In genomic region chr12:24948452-24948815, GRCh38 we compare ENCODE assay signal across 7 cellular contexts. TPM values are rescaled to one million over a fixed set of nuclear protein-coding genes. Genes with fewer than 3 reads are reported as not detected.
DNase-seq lines count a peak whose midpoint lies in the region; ATAC-seq and TF ChIP-seq lines count a peak whose summit lies in the region.

No MANE protein-coding gene starts in this region.

- peaks cover 25% of the 10 kb centered on the region for H3K4me1 Mint-ChIP-seq in T-helper 17 cell
- H3K4me1 Mint-ChIP-seq in naive thymus-derived CD4-positive, alpha-beta T cell, result peaks cover 13 to 59% (median 27%) of the 10 kb centered on the region in 7 donors

- TF ChIP-seq POLR2A in uterus (IDR thresholded peaks at IDR 0.05), result no peak

- peaks cover 9% of the 10 kb centered on the region for H3K36me3 Mint-ChIP-seq in T-helper 17 cell (ENCODE audit: low read depth)
- peaks cover 0 to 8% (median 0%) of the 10 kb centered on the region in 5 donors for H3K36me3 Mint-ChIP-seq in naive thymus-derived CD4-positive, alpha-beta T cell

- H3K27ac ChIP-seq in naive thymus-derived CD4-positive, alpha-beta T cell (ENCODE audit: low read depth, low read length), result no peak overlapping the region
- H3K27ac ChIP-seq in uterus, result peak overlapping the region; percentile 46 to 51

- CTCF ChIA-PET in naive thymus-derived CD4-positive, alpha-beta T cell (lab: Charles Lee), result no interaction called here

- no peak overlapping the region for H3K27ac Mint-ChIP-seq in T-helper 17 cell
- H3K27ac Mint-ChIP-seq in naive thymus-derived CD4-positive, alpha-beta T cell, result peak overlapping the region in 4 of 9 donors; percentile 43 to 86 (median 72)

- H3K36me3 ChIP-seq in naive thymus-derived CD4-positive, alpha-beta T cell (ENCODE audit: control insufficient read depth in 2 of 3, insufficient read depth in 3 of 3, low read length in 3 of 3), result no peaks in the 10 kb centered on the region
- H3K36me3 ChIP-seq in uterus, result no peaks in the 10 kb centered on the region

- no peak for DNase-seq in T-helper 17 cell
- peak in 4 of 9 donors; percentile 3 to 57 (median 14) for DNase-seq in naive thymus-derived CD4-positive, alpha-beta T cell
- peak in 1 of 2 donors; percentile 19 for DNase-seq in uterus
- no peak for DNase-seq in SHP77 treated with DMSO at 0.1 percent for 48 hours (lab: John Stamatoyannopoulos, UW)

- intact Hi-C loops in naive thymus-derived CD4-positive, alpha-beta T cell (cut with micrococcal nuclease), result loop anchor here in 1 of 2 donors (1.0 kb wide), 1 partner anchor 109 kb away; no protein-coding TSS in a partner anchor
- intact Hi-C loops in uterus (cut with DNase I; ENCODE audit: low total_unique reads), result no loop called here

- H3K9me3 ChIP-seq in T-helper 17 cell (ENCODE audit: control insufficient read depth, low read length, poor library complexity, severe bottlenecking) (no peaks in the 10 kb centered on the region), uterus (no peaks in the 10 kb centered on the region)
- no peaks in the 10 kb centered on the region for H3K9me3 ChIP-seq in naive thymus-derived CD4-positive, alpha-beta T cell (ENCODE audit: control insufficient read depth in 2 of 3, low read length in 3 of 3)

- peak overlapping the region; percentile 51 for H3K4me3 ChIP-seq in naive thymus-derived CD4-positive, alpha-beta T cell (ENCODE audit: low read length)
- peak overlapping the region; percentile 55 to 63 for H3K4me3 ChIP-seq in uterus

- ATAC-seq in GM18867 (IDR thresholded peaks at IDR 0.05; ENCODE audit: unreplicated experiment) (peak; percentile 27), HG03095 (IDR thresholded peaks at IDR 0.05; ENCODE audit: unreplicated experiment) (peak; percentile 34), T-helper 17 cell (peak; percentile 33), esophagus mucosa (peak; percentile 22)
- ATAC-seq in naive thymus-derived CD4-positive, alpha-beta T cell, result peak; percentile 40

- peaks cover 8 to 14% of the 10 kb centered on the region in 2 donors for H3K4me1 ChIP-seq in naive thymus-derived CD4-positive, alpha-beta T cell (ENCODE audit: control insufficient read depth in 2 of 2, insufficient read depth in 2 of 2, low read length in 2 of 2)
- no peaks in the 10 kb centered on the region for H3K4me1 ChIP-seq in uterus

- POLR2A ChIA-PET in naive thymus-derived CD4-positive, alpha-beta T cell (lab: Charles Lee), result no interaction called here

- H3K9me3 Mint-ChIP-seq in naive thymus-derived CD4-positive, alpha-beta T cell, result peaks cover 0 to 4% (median 0%) of the 10 kb centered on the region in 11 donors

- H3K4me3 Mint-ChIP-seq in T-helper 17 cell, result peak overlapping the region; percentile 90
- H3K4me3 Mint-ChIP-seq in naive thymus-derived CD4-positive, alpha-beta T cell, result peak overlapping the region; percentile 82 to 94 (median 88)

- peaks cover 0 to 8% of the 10 kb centered on the region in 2 donors for H3K27me3 ChIP-seq in naive thymus-derived CD4-positive, alpha-beta T cell (ENCODE audit: control insufficient read depth in 2 of 2, insufficient read depth in 2 of 2, low read length in 2 of 2)
- H3K27me3 ChIP-seq in uterus, result no peaks in the 10 kb centered on the region

- peaks cover 74% of the 10 kb centered on the region for H3K27me3 Mint-ChIP-seq in T-helper 17 cell
- peaks cover 21 to 70% (median 61%) of the 10 kb centered on the region in 5 donors for H3K27me3 Mint-ChIP-seq in naive thymus-derived CD4-positive, alpha-beta T cell

- no peak for TF ChIP-seq CTCF in uterus (IDR thresholded peaks at IDR 0.05)

RNA-seq across cellular contexts. Expression of gene BCAT1, which starts 0.5 kb away (rescaled TPM):
- total RNA-seq in T-helper 17 cell, result 1 to 10 TPM; 1.1 to 1.6 TPM
- total RNA-seq in esophagus mucosa, result 8.9 TPM
- 10 to 100 TPM in 1 of 5 experiments, 1 to 10 TPM in 3, under 1 TPM in 1; 0.70 to 29.3 (median 1.9) TPM for total RNA-seq in naive thymus-derived CD4-positive, alpha-beta T cell
- under 1 TPM; 0.71 to 0.96 TPM for polyA plus RNA-seq in naive thymus-derived CD4-positive, alpha-beta T cell
- total RNA-seq in uterus, result 100 to 1,000 TPM in 1 of 4 donors, 10 to 100 TPM in 3; 23.6 to 221 (median 59.7) TPM
